Comparison of ENCODE assay signal across 29 cellular contexts in the genomic region with DNA sequence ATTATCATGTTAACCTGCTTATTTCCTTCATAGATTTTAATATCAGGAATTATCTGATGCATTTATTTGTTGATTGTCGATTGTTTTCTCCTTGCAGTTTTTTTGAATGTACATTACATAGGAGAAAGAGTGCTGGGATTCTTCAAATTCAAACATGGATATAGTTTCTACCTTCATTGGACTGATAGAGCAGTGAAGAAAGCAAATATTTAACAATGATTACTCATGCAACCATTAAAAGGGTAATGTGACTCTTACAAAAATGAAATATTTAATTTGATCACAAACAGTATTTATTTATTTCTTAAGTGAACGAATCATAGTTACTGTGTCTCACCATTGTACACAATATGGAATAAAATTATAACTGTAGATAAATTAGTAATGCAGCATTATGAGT.
"Had no signal": no experiment of that assay in that cellular context is flagged by ENCODE, and none has a peak within 500 bp of the region (broad histone marks: within the 10 kb centered on the region; RNA-seq: fewer than 3 reads in every experiment).

No MANE protein-coding gene starts in this region.

- H3K27ac ChIP-seq: ascending aorta, breast epithelium, cardiac muscle cell, colonic mucosa, dorsolateral prefrontal cortex, esophagus muscularis mucosa, foreskin keratinocyte, gastrocnemius medialis, heart left ventricle had no signal

- H3K27me3 ChIP-seq: ascending aorta, breast epithelium, cardiac muscle cell, colonic mucosa, dorsolateral prefrontal cortex, esophagus muscularis mucosa, foreskin keratinocyte, gastrocnemius medialis, heart left ventricle had no signal

- H3K36me3 ChIP-seq: ascending aorta, cardiac muscle cell, colonic mucosa, esophagus muscularis mucosa, gastrocnemius medialis, heart left ventricle had no signal

- H3K4me3 ChIP-seq: ascending aorta, breast epithelium, cardiac muscle cell, colonic mucosa, dorsolateral prefrontal cortex, esophagus muscularis mucosa, gastrocnemius medialis, heart left ventricle had no signal

- ATAC-seq: activated CD4-positive, alpha-beta T cell treated with anti-CD3 and anti-CD28 coated beads for 36 hours; activated CD8-positive, alpha-beta memory T cell treated with anti-CD3 and anti-CD28 coated beads, Interleukin-2, amount 10 ng/mL, durations not matched to agents 7 days and 5 days; activated CD8-positive, alpha-beta T cell treated with anti-CD3 and anti-CD28 coated beads, Interleukin-2, amount 10 ng/mL, durations not matched to agents 7 days and 5 days; activated naive CD4-positive, alpha-beta T cell treated with anti-CD3 and anti-CD28 coated beads, Interleukin-2, amount 50 U/mL, for 72 hours; foreskin keratinocyte; gastrocnemius medialis; heart left ventricle had no signal

- H3K9me3 ChIP-seq: ascending aorta, breast epithelium, colonic mucosa, esophagus muscularis mucosa, gastrocnemius medialis, heart left ventricle had no signal

- DNase-seq: activated CD4-positive, alpha-beta memory T cell treated with anti-CD3 and anti-CD28 coated beads for 36 hours; activated CD4-positive, alpha-beta T cell treated with anti-CD3 and anti-CD28 coated beads for 36 hours; activated CD4-positive, alpha-beta T cell treated with anti-CD3 and anti-CD28 coated beads, Interleukin-2, amount 10 ng/mL, durations not matched to agents 24 days and 14 days; activated CD4-positive, CD25-positive, alpha-beta regulatory T cell; activated CD4-positive, CD25-positive, alpha-beta regulatory T cell treated with anti-CD3 and anti-CD28 coated beads, Interleukin-2, amount 50 U/mL, for 72 hours; activated CD8-positive, alpha-beta memory T cell treated with anti-CD3 and anti-CD28 coated beads, Interleukin-2, amount 10 ng/mL, durations not matched to agents 7 days and 5 days; activated CD8-positive, alpha-beta memory T cell treated with anti-CD3 and anti-CD28 coated beads, Interleukin-2, amount 50 U/mL, for 4 hours; activated CD8-positive, alpha-beta T cell treated with anti-CD3 and anti-CD28 coated beads, Interleukin-2, amount 10 ng/mL, durations not matched to agents 7 days and 5 days; activated effector memory CD4-positive, alpha-beta T cell treated with anti-CD3 and anti-CD28 coated beads, Interleukin-2, amount 50 U/mL, for 16 hours; activated naive CD4-positive, alpha-beta T cell treated with anti-CD3 and anti-CD28 coated beads, Interleukin-2, amount 10 ng/mL, durations not matched to agents 7 days and 5 days; activated naive CD8-positive, alpha-beta T cell treated with anti-CD3 and anti-CD28 coated beads, Interleukin-2, amount 10 ng/mL, durations not matched to agents 7 days and 5 days; activated T-cell treated with anti-CD3 and anti-CD28 coated beads, Interleukin-2, amount 50 U/mL, for 1 hour; activated T-cell treated with anti-CD3 and anti-CD28 coated beads, Interleukin-2, amount 50 U/mL, for 48 hours; central memory CD4-positive, alpha-beta T cell; cerebellar nuclear complex; colonic mucosa; dorsolateral prefrontal cortex; effector memory CD4-positive, alpha-beta T cell; endodermal cell; foreskin keratinocyte; gastrocnemius medialis; glutamatergic neuron; heart left ventricle; T-helper 2 cell had no signal
